Comparison of ENCODE assay signal across 5 cellular contexts in genomic region chr1:16685445-16686371, GRCh38. TPM values are rescaled to one million over a fixed set of nuclear protein-coding genes. Genes with fewer than 3 reads are reported as not detected.
"Had no signal": no experiment of that assay in that cellular context is flagged by ENCODE, and none has a peak within 500 bp of the region (broad histone marks: within the 10 kb centered on the region; RNA-seq: fewer than 3 reads in every experiment).

No MANE protein-coding gene starts in this region.

RNA-seq across cellular contexts. Expression of gene RNU1-3, which starts 19.0 kb away (rescaled TPM):
- polyA plus RNA-seq: aorta; naive thymus-derived CD4-positive, alpha-beta T cell; right cardiac atrium; SK-N-SH; small intestine had no signal

RNA-seq across cellular contexts. Expression of gene RNU1-4, which starts 54.6 kb away (rescaled TPM):
- polyA plus RNA-seq: aorta; naive thymus-derived CD4-positive, alpha-beta T cell; right cardiac atrium; SK-N-SH; small intestine had no signal
